In genomic region chr20:63955846-63956663, GRCh38 we compare ENCODE assay signal across 8 cellular contexts. TPM values are rescaled to one million over a fixed set of nuclear protein-coding genes. Genes with fewer than 3 reads are reported as not detected.
DNase-seq lines count a peak whose midpoint lies in the region; ATAC-seq and TF ChIP-seq lines count a peak whose summit lies in the region.

Gene UCKL1 (minus strand): TSS chr20:63956416. CDS start chr20:63956372, 44 bp downstream.

- H3K27me3 ChIP-seq in RWPE2 (ENCODE audit: insufficient read depth, poor library complexity, severe bottlenecking) (no peaks in the 10 kb centered on the region), stomach smooth muscle (ENCODE audit: control insufficient read depth in 1 of 2, insufficient read depth in 2 of 2, low read length in 2 of 2) (no peaks in the 10 kb centered on the region)

- H3K9me3 Mint-ChIP-seq in neural crest cell: no peaks in the 10 kb centered on the region

- peak within 1 kb of the TSS; percentile 71 for H3K27ac Mint-ChIP-seq in neural crest cell (ENCODE audit: unreplicated experiment)

- peak; percentile 63 for DNase-seq in DMS53 treated with DMSO at 0.1 percent for 48 hours (lab: John Stamatoyannopoulos, UW; ENCODE audit: unreplicated experiment)
- DNase-seq in HuH-7 (ENCODE audit: low spot score): peak; percentile 97
- DNase-seq in RWPE2 (ENCODE audit: low spot score): peak; percentile 88
- DNase-seq in activated gamma-delta T cell (lab: John Stamatoyannopoulos, UW): peak; percentile 86
- DNase-seq in fibroblast of the conjunctiva (ENCODE audit: low read depth): peak; percentile 87
- DNase-seq in neural crest cell (ENCODE audit: low read depth, low spot score): peak; percentile 76

- H3K27me3 Mint-ChIP-seq in neural crest cell (ENCODE audit: low read depth): no peaks in the 10 kb centered on the region

- H3K4me1 ChIP-seq in RWPE2 (ENCODE audit: insufficient read depth, poor library complexity, severe bottlenecking) (peaks cover 14% of the 10 kb centered on the region), stomach smooth muscle (ENCODE audit: control insufficient read depth, insufficient read depth, low read length) (peaks cover 50% of the 10 kb centered on the region)

- peak; percentile 61 for ATAC-seq in GM21515 (IDR thresholded peaks at IDR 0.05; ENCODE audit: unreplicated experiment)
- ATAC-seq in RWPE2 (ENCODE audit: low read depth): peak; percentile 67

- H3K9ac ChIP-seq in stomach smooth muscle (ENCODE audit: low read length in 2 of 2): peak within 1 kb of the TSS; percentile 85

- no peaks in the 10 kb centered on the region for H3K36me3 Mint-ChIP-seq in neural crest cell (ENCODE audit: low read depth)

- peak within 1 kb of the TSS; percentile 74 for H3K27ac ChIP-seq in RWPE2 (ENCODE audit: poor library complexity, severe bottlenecking)
- peak within 1 kb of the TSS; percentile 83 for H3K27ac ChIP-seq in stomach smooth muscle (ENCODE audit: low read length)

- H3K36me3 ChIP-seq in RWPE2 (ENCODE audit: low read depth) (peaks cover 14% of the 10 kb centered on the region), stomach smooth muscle (ENCODE audit: control insufficient read depth in 2 of 2, insufficient read depth in 2 of 2, low read length in 2 of 2) (peaks cover 0 to 3% of the 10 kb centered on the region in 2 donors)

- H3K9me3 ChIP-seq in RWPE2 (ENCODE audit: severe bottlenecking): no peaks in the 10 kb centered on the region
- H3K9me3 ChIP-seq in stomach smooth muscle (ENCODE audit: control insufficient read depth in 2 of 2, low read length in 2 of 2): no peaks in the 10 kb centered on the region

- TF ChIP-seq CTCF in RWPE2 (IDR thresholded peaks at IDR 0.05; ENCODE audit: poor library complexity, severe bottlenecking) (peak; percentile 70), neural crest cell (conservative IDR thresholded peaks at IDR 0.05) (peak; percentile 9)

- peaks cover 17% of the 10 kb centered on the region for H3K4me1 Mint-ChIP-seq in neural crest cell

- H3K4me3 Mint-ChIP-seq in neural crest cell: peak within 1 kb of the TSS; percentile 93

- H3K4me3 ChIP-seq in RWPE2 (ENCODE audit: severe bottlenecking): peak within 1 kb of the TSS; percentile 88
- H3K4me3 ChIP-seq in stomach smooth muscle (ENCODE audit: low read length in 2 of 2): peak within 1 kb of the TSS; percentile 80 to 88

RNA-seq across cellular contexts. Expression of gene UCKL1, which starts in this region (rescaled TPM):
- 39.3 and 39.9 TPM in 2 replicates for total RNA-seq in neural crest cell

Comparison
In these comparisons a context has a peak if more than half of its experiments do, and no peak if none do; other contexts are left out.
1. Peak in every context shown above with its lines: DNase-seq, ATAC-seq, H3K4me3 ChIP-seq and H3K27ac ChIP-seq.